26 cellular contexts compared by ENCODE assay signal in genomic region chr20:2026514-2026913, GRCh38. TPM values are rescaled to one million over a fixed set of nuclear protein-coding genes. Genes with fewer than 3 reads are reported as not detected.
DNase-seq lines count a peak whose midpoint lies in the region; ATAC-seq, FAIRE-seq and TF ChIP-seq lines count a peak whose summit lies in the region.
"Had no signal": no experiment of that assay in that cellular context is flagged by ENCODE, and none has a peak within 500 bp of the region (broad histone marks: within the 10 kb centered on the region; RNA-seq: fewer than 3 reads in every experiment).

No MANE protein-coding gene starts in this region.

- H3K4me3 ChIP-seq in HepG2 (replicated peaks in 1 of 3; ENCODE audit: insufficient read depth in 1 of 3, low read depth in 2 of 3, low read length in 3 of 3) = no peak overlapping the region
- no peak overlapping the region for H3K4me3 ChIP-seq in right lobe of liver
- no peak overlapping the region for H3K4me3 ChIP-seq in NB4 (ENCODE audit: low read depth, low read length)
- H3K4me3 ChIP-seq in OCI-LY7 (ENCODE audit: low read depth, low read length, poor library complexity, severe bottlenecking) = no peak overlapping the region
- no peak overlapping the region for H3K4me3 ChIP-seq in K562
- no peak overlapping the region for H3K4me3 ChIP-seq in spleen
- H3K4me3 ChIP-seq in gastroesophageal sphincter = no peak overlapping the region
- H3K4me3 ChIP-seq: BLaER1 had no signal

- ATAC-seq in HepG2 (no peak), right lobe of liver (no peak), K562 (no peak), gastroesophageal sphincter (no peak)
- ATAC-seq: CD8-positive, alpha-beta T cell had no signal

- intact Hi-C loops in HepG2 (cut with micrococcal nuclease; ENCODE audit: unreplicated experiment) (no loop called here), right lobe of liver (cut with DNase I) (no loop called here), OCI-LY7 (cut with micrococcal nuclease; ENCODE audit: unreplicated experiment) (no loop called here), K562 (cut with micrococcal nuclease) (no loop called here), spleen (cut with DNase I; ENCODE audit: low total_unique reads) (no loop called here)

- no peak for TF ChIP-seq RAD21 in HepG2 (CRISPR knock-in tag; IDR thresholded peaks at IDR 0.05)
- no peak for TF ChIP-seq RAD21 in K562 (CRISPR knock-in tag; conservative IDR thresholded peaks at IDR 0.05 in 1 of 2, IDR thresholded peaks at IDR 0.05 in 1 of 2)

- TF ChIP-seq CTCF in HepG2 (CRISPR knock-in tag; IDR thresholded peaks at IDR 0.05) (no peak), right lobe of liver (IDR thresholded peaks at IDR 0.05) (no peak), NB4 (IDR thresholded peaks at IDR 0.05; ENCODE audit: low read depth, low read length) (no peak), OCI-LY7 (conservative IDR thresholded peaks at IDR 0.05; ENCODE audit: low read length) (no peak), K562 (IDR thresholded peaks at IDR 0.05 in 2 of 3, conservative IDR thresholded peaks at IDR 0.05 in 1 of 3; ENCODE audit: insufficient read depth in 2 of 3, low read depth in 1 of 3, low read length in 3 of 3) (no peak), spleen (IDR thresholded peaks at IDR 0.05 in 8 of 11, conservative IDR thresholded peaks at IDR 0.05 in 3 of 11) (no peak), gastroesophageal sphincter (IDR thresholded peaks at IDR 0.05) (no peak)

- TF ChIP-seq EP300 in HepG2 (IDR thresholded peaks at IDR 0.05; ENCODE audit: low read depth in 2 of 2, low read length in 2 of 2) (no peak), HepG2 (CRISPR knock-in tag; IDR thresholded peaks at IDR 0.05; ENCODE audit: borderline replicate concordance) (no peak), K562 (IDR thresholded peaks at IDR 0.05; ENCODE audit: low read length) (no peak), gastroesophageal sphincter (IDR thresholded peaks at IDR 0.05) (no peak)

- H3K27me3 ChIP-seq in HepG2 (ENCODE audit: control insufficient read depth in 1 of 2, insufficient read depth in 2 of 2, low read length in 2 of 2) = peaks cover 0 to 19% of the 10 kb centered on the region in 2 experiments; a peak in 2 of 5 replicates
- no peaks in the 10 kb centered on the region for H3K27me3 ChIP-seq in right lobe of liver
- H3K27me3 ChIP-seq in K562 (ENCODE audit: control insufficient read depth in 2 of 2, insufficient read depth in 2 of 2, low read length in 2 of 2) = no peaks in the 10 kb centered on the region
- H3K27me3 ChIP-seq in spleen (replicated peaks in 1 of 7) = peaks cover 0 to 54% (median 0%) of the 10 kb centered on the region in 7 donors
- H3K27me3 ChIP-seq in gastroesophageal sphincter = peaks cover 61% of the 10 kb centered on the region
- H3K27me3 ChIP-seq: BE2C, BLaER1 had no signal

- no peaks in the 10 kb centered on the region for H3K9me2 ChIP-seq in OCI-LY7 (ENCODE audit: insufficient read depth, low read length)

- BruUV-seq in HepG2 (replicated peaks; lab: Mats Ljungman, UMichigan) (no TSS peak), OCI-LY7 (replicated peaks; lab: Mats Ljungman, UMichigan) (no TSS peak), K562 (replicated peaks; lab: Mats Ljungman, UMichigan) (no TSS peak)

- H3K9ac ChIP-seq in HepG2 (ENCODE audit: insufficient read depth, low read depth, low read length) (no peak overlapping the region), K562 (ENCODE audit: insufficient read depth in 1 of 2, low read depth in 2 of 2, low read length in 2 of 2) (no peak overlapping the region)
- H3K9ac ChIP-seq: BLaER1 had no signal

- H3K4me1 ChIP-seq in HepG2 (ENCODE audit: insufficient read depth, low read length) (no peaks in the 10 kb centered on the region), right lobe of liver (no peaks in the 10 kb centered on the region), OCI-LY7 (ENCODE audit: insufficient read depth, low read length, poor library complexity, severe bottlenecking) (no peaks in the 10 kb centered on the region), K562 (replicated peaks in 1 of 2; ENCODE audit: control insufficient read depth in 2 of 2, insufficient read depth in 2 of 2, low read length in 2 of 2) (no peaks in the 10 kb centered on the region), spleen (no peaks in the 10 kb centered on the region), gastroesophageal sphincter (no peaks in the 10 kb centered on the region)
- H3K4me1 ChIP-seq: BE2C, BLaER1, Caco-2 had no signal

- H3K4me2 ChIP-seq in HepG2 (ENCODE audit: low read depth, low read length) (no peak overlapping the region), OCI-LY7 (ENCODE audit: low read length) (no peak overlapping the region), K562 (ENCODE audit: insufficient read depth, low read length) (no peak overlapping the region)
- H3K4me2 ChIP-seq: BLaER1 had no signal

- in situ Hi-C loops in HepG2 (cut with HindIII; ENCODE audit: extremely low pct_ligation_motif_present, low pct_unique_long_range_greater_than_20kb) = no loop called here
- in situ Hi-C loops in K562 (cut with MboI) = no loop called here

- H3K9me3 ChIP-seq in HepG2 (ENCODE audit: low read length) (no peaks in the 10 kb centered on the region), right lobe of liver (no peaks in the 10 kb centered on the region), OCI-LY7 (ENCODE audit: low read length) (no peaks in the 10 kb centered on the region), K562 (replicated peaks; ENCODE audit: control insufficient read depth, insufficient read depth, low read depth, low read length) (no peaks in the 10 kb centered on the region), spleen (peaks cover 0 to 18% (median 15%) of the 10 kb centered on the region in 8 donors), gastroesophageal sphincter (peaks cover 0 to 13% (median 0%) of the 10 kb centered on the region in 3 donors)
- H3K9me3 ChIP-seq: BE2C had no signal

- H4K20me1 ChIP-seq in HepG2 (ENCODE audit: insufficient read depth, low read length) (no peaks in the 10 kb centered on the region), OCI-LY7 (ENCODE audit: insufficient read depth, low read length) (no peaks in the 10 kb centered on the region), K562 (replicated peaks; ENCODE audit: control insufficient read depth, insufficient read depth, low read length) (no peaks in the 10 kb centered on the region)
- H4K20me1 ChIP-seq: BLaER1 had no signal

- no peak for FAIRE-seq in HepG2 (lab: Jason Lieb, UNC)
- no peak for FAIRE-seq in K562 (lab: Jason Lieb, UNC)
- FAIRE-seq: A204.1, D721Med, G401.6, GM12891 had no signal

- H3K79me2 ChIP-seq in HepG2 (ENCODE audit: insufficient read depth, low read length) (no peaks in the 10 kb centered on the region), OCI-LY7 (ENCODE audit: insufficient read depth, low read depth, low read length) (no peaks in the 10 kb centered on the region), K562 (ENCODE audit: control insufficient read depth, insufficient read depth, low read length) (no peaks in the 10 kb centered on the region)

- POLR2A ChIA-PET in HepG2 (lab: Yijun Ruan, JAX) (no interaction called here), OCI-LY7 (lab: Charles Lee) (interaction anchor here (0.6 kb wide), 1 partner anchor 1698 kb away, joined by 4 read pairs; no protein-coding TSS in a partner anchor), K562 (lab: Yijun Ruan, JAX) (interaction anchor here (0.6 kb wide), 1 partner anchor 1261 kb away, joined by 3 read pairs; no protein-coding TSS in a partner anchor)

- DNase-seq in HepG2 (ENCODE audit: low spot score) (no peak), right lobe of liver (no peak), NB4 (ENCODE audit: low read depth) (peak; percentile 21), OCI-LY7 (ENCODE audit: low spot score) (peak; percentile 8), K562 (ENCODE audit: extremely low read depth in 1 of 4, low spot score in 3 of 4) (no peak), spleen (no peak), CD1c-positive myeloid dendritic cell (ENCODE audit: extremely low spot score) (no peak)
- DNase-seq: 8988T; ACHN; BE2C; C1 segment of cervical spinal cord; Caco-2; Calu3; CD4-positive, alpha-beta T cell; CD8-positive, alpha-beta T cell; DMS79 treated with DMSO at 0.1 percent for 48 hours; GF-D8 had no signal

- CTCF ChIA-PET in HepG2 (lab: Yijun Ruan, JAX; ENCODE audit: low intra/inter-chr PET ratio, low total read pairs) = no interaction called here
- CTCF ChIA-PET in OCI-LY7 (lab: Charles Lee; ENCODE audit: unreplicated experiment) = no interaction called here
- CTCF ChIA-PET in K562 (lab: Yijun Ruan, JAX; ENCODE audit: low intra/inter-chr PET ratio) = no interaction called here

- TF ChIP-seq POLR2A in HepG2 (IDR thresholded peaks at IDR 0.05; ENCODE audit: insufficient read depth in 1 of 2, low read depth in 2 of 2, low read length in 2 of 2) (no peak), right lobe of liver (IDR thresholded peaks at IDR 0.05) (no peak), NB4 (IDR thresholded peaks at IDR 0.05; ENCODE audit: extremely low read depth, insufficient read length) (no peak), K562 (conservative IDR thresholded peaks at IDR 0.05) (no peak), spleen (IDR thresholded peaks at IDR 0.05) (no peak), gastroesophageal sphincter (IDR thresholded peaks at IDR 0.05) (no peak)

- H2AFZ ChIP-seq in HepG2 (ENCODE audit: low read length) = no peak overlapping the region
- no peak overlapping the region for H2AFZ ChIP-seq in OCI-LY7 (ENCODE audit: low read length)
- H2AFZ ChIP-seq in K562 (ENCODE audit: low read depth, low read length) = no peak overlapping the region

- H3K36me3 ChIP-seq in HepG2 (replicated peaks in 1 of 2; ENCODE audit: control insufficient read depth in 1 of 2, insufficient read depth in 2 of 2, low read length in 2 of 2) (no peaks in the 10 kb centered on the region), right lobe of liver (no peaks in the 10 kb centered on the region), OCI-LY7 (ENCODE audit: insufficient read depth, low read length) (no peaks in the 10 kb centered on the region), K562 (ENCODE audit: control insufficient read depth, insufficient read depth, low read length) (no peaks in the 10 kb centered on the region), spleen (no peaks in the 10 kb centered on the region), gastroesophageal sphincter (no peaks in the 10 kb centered on the region)
- H3K36me3 ChIP-seq: BE2C, BLaER1 had no signal

- H3K9me1 ChIP-seq in K562 (ENCODE audit: control insufficient read depth, insufficient read depth, low read length) = no peaks in the 10 kb centered on the region

- WGBS in HepG2 (ENCODE audit: low lambda C conversion rate) = 11% methylated on average over 4 of the region's 4 CpGs
- no CpG with 5 or more reads among the region's 4 CpGs for WGBS in right lobe of liver (ENCODE audit: insufficient coverage, low coverage, low lambda C conversion rate, missing lambda C conversion rate)
- 0% methylated on average over 4 of the region's 4 CpGs for WGBS in K562 (ENCODE audit: insufficient coverage, low coverage, missing lambda C conversion rate)
- 88 to 95% (median 89%) methylated on average over 4 of the region's 4 CpGs for whole genome bisulfite sequencing in spleen, 5 donors
- WGBS in gastroesophageal sphincter (ENCODE audit: low coverage in 1 of 2), 2 donors = 81% methylated on average over 4 of the region's 4 CpGs; no CpG with 5 or more reads in 1 of the 2 donors

- H3K27ac ChIP-seq in HepG2 (ENCODE audit: extremely low read length, insufficient read depth, low read length) = no peak overlapping the region
- H3K27ac ChIP-seq in right lobe of liver = no peak overlapping the region
- H3K27ac ChIP-seq in OCI-LY7 (ENCODE audit: low read depth, low read length, poor library complexity, severe bottlenecking) = no peak overlapping the region
- H3K27ac ChIP-seq in K562 (ENCODE audit: extremely low read depth, low read depth, low read length) = no peak overlapping the region
- no peak overlapping the region for H3K27ac ChIP-seq in spleen
- H3K27ac ChIP-seq in gastroesophageal sphincter = no peak overlapping the region
- H3K27ac ChIP-seq: BLaER1 had no signal

RNA-seq across cellular contexts. Expression of gene PDYN, which starts 32.7 kb away (rescaled TPM):
- total RNA-seq in HepG2 (2016; rRNA removed; fragmentation: Illumina TruSeq; extraction: Trizol) (not detected in 2 replicates), right lobe of liver (not detected), OCI-LY7 (2022) (not detected in 2 replicates), K562 (2014; rRNA removed) (not detected in 2 replicates), K562 (2014; rRNA removed; fragmentation: Illumina TruSeq; extraction: Trizol) (not detected in 2 replicates), K562 (2015; rRNA removed; fragmentation: Illumina TruSeq; extraction: Trizol) (not detected in 2 replicates), K562 (2021) (not detected in 2 replicates), spleen (not detected), gastroesophageal sphincter (not detected)
- not detected in 2 replicates for total RNA-seq in HepG2 (2016; cell fraction: cytosol; rRNA removed; fragmentation: Illumina TruSeq; extraction: Trizol; ENCODE audit: low read depth)
- total RNA-seq in HepG2 (2016; cell fraction: insoluble cytoplasmic fraction; rRNA removed; fragmentation: Illumina TruSeq; extraction: Trizol) = not detected in 2 replicates
- not detected in 2 replicates for total RNA-seq in HepG2 (2016; cell fraction: membrane; rRNA removed; fragmentation: Illumina TruSeq; extraction: Trizol)
- total RNA-seq in HepG2 (2016; cell fraction: nucleus; rRNA removed; fragmentation: Illumina TruSeq; extraction: Trizol) = not detected in 2 replicates
- polyA plus RNA-seq in HepG2 (2011; rRNA removed) (not detected in 2 replicates), K562 (2011; rRNA removed) (not detected in 2 replicates), K562 (2014; fragmentation: Illumina TruSeq; extraction: Trizol) (not detected in 2 replicates), K562 (2014; fragmentation: Nextera tagmentation; extraction: Ambion mirVana) (not detected), K562 (2014; rRNA removed) (not detected in 2 replicates), spleen (not detected)
- polyA plus RNA-seq in HepG2 (2011; cell fraction: cytosol; rRNA removed) = not detected in 2 replicates
- not detected in 2 replicates for polyA plus RNA-seq in HepG2 (2011; cell fraction: nucleus; rRNA removed)
- not detected in 2 replicates for polyA plus RNA-seq in HepG2 (2012)
- polyA plus RNA-seq in HepG2 (2016; cell fraction: cytosol; fragmentation: Illumina TruSeq; extraction: Trizol; ENCODE audit: low read depth) = not detected in 2 replicates
- not detected in 2 replicates for polyA plus RNA-seq in HepG2 (2016; cell fraction: insoluble cytoplasmic fraction; fragmentation: Illumina TruSeq; extraction: Trizol; ENCODE audit: low read depth)
- not detected in 2 replicates for polyA plus RNA-seq in HepG2 (2016; cell fraction: membrane; fragmentation: Illumina TruSeq; extraction: Trizol; ENCODE audit: low read depth)
- not detected in 2 replicates for polyA plus RNA-seq in HepG2 (2016; cell fraction: nucleus; fragmentation: Illumina TruSeq; extraction: Trizol; ENCODE audit: insufficient read depth, low read depth)
- polyA minus RNA-seq in HepG2 (2011; rRNA and poly(A)+ RNA removed; ENCODE audit: low replicate concordance) = not detected in 2 replicates
- polyA minus RNA-seq in HepG2 (2011; cell fraction: cytosol; rRNA and poly(A)+ RNA removed) = not detected in 2 replicates
- not detected in 2 replicates for polyA minus RNA-seq in HepG2 (2011; cell fraction: nucleus; rRNA and poly(A)+ RNA removed)
- not detected in 2 replicates for total RNA-seq in OCI-LY7 (2014; rRNA removed; shearing (Covaris generic))
- total RNA-seq in K562 (2011; cell fraction: chromatin; rRNA removed; ENCODE audit: low replicate concordance) = not detected in 2 replicates
- total RNA-seq in K562 (2011; cell fraction: nucleolus; rRNA removed) = not detected in 2 replicates
- total RNA-seq in K562 (2011; cell fraction: nucleoplasm; rRNA removed) = not detected in 2 replicates
- not detected in 2 replicates for polyA plus RNA-seq in K562 (2011; cell fraction: cytosol; rRNA removed)
- polyA plus RNA-seq in K562 (2011; cell fraction: nucleus; rRNA removed) = not detected in 2 replicates
- polyA plus RNA-seq in K562 (2012) = not detected in 2 replicates
- not detected in 2 replicates for polyA minus RNA-seq in K562 (2011; rRNA and poly(A)+ RNA removed)
- polyA minus RNA-seq in K562 (2011; cell fraction: cytosol; rRNA and poly(A)+ RNA removed) = not detected in 2 replicates
- polyA minus RNA-seq in K562 (2011; cell fraction: nucleus; rRNA and poly(A)+ RNA removed) = not detected in 2 replicates
- total RNA-seq: A673; Caco-2; Calu3; CD4-positive, alpha-beta T cell; CD8-positive, alpha-beta T cell had no signal
- polyA plus RNA-seq: AG04450, CD14-positive monocyte had no signal

Comparison
In these comparisons a context has a peak if more than half of its experiments do, and no peak if none do; other contexts are left out.
1. DNase-seq: peak in NB4 (single experiment) and OCI-LY7 (single experiment); none in HepG2 (single experiment), right lobe of liver (0 of 3), K562 (0 of 4), spleen (single experiment) and CD1c-positive myeloid dendritic cell (single experiment).
2. Of the 241 proteins assayed by ChIP-seq in both HepG2 and K562: peak only in HepG2: ZNF280B; only in K562: NFIC; in both: none; in neither: 239.